Comparison of ENCODE assay signal across 10 cellular contexts in genomic region chr14:56172571-56172971, GRCh38. TPM values are rescaled to one million over a fixed set of nuclear protein-coding genes. Genes with fewer than 3 reads are reported as not detected.
DNase-seq lines count a peak whose midpoint lies in the region; ATAC-seq lines count a peak whose summit lies in the region.
"Had no signal": no experiment of that assay in that cellular context is flagged by ENCODE, and none has a peak within 500 bp of the region (broad histone marks: within the 10 kb centered on the region; RNA-seq: fewer than 3 reads in every experiment).

No MANE protein-coding gene starts in this region.

- no peaks in the 10 kb centered on the region for H3K27me3 Mint-ChIP-seq in activated naive CD4-positive, alpha-beta T cell treated with anti-CD3 and anti-CD28 coated beads, Interleukin-2, amount 50 U/mL, for 24 hours
- no peaks in the 10 kb centered on the region for H3K27me3 Mint-ChIP-seq in activated T-helper 1 cell treated with anti-CD3 and anti-CD28 coated beads, Interleukin-12 subunit alpha, Interleukin-12 subunit beta, Interleukin-2, Interleukin-4 antibody, amounts not matched to agents 30 ng/mL and 10 ng/mL and 1 ng/mL, durations not matched to agents 14 hours and 24 hours and 36 hours (ENCODE audit: insufficient read depth)

- no peak for DNase-seq in activated naive CD4-positive, alpha-beta T cell (lab: John Stamatoyannopoulos, UW)
- no peak for DNase-seq in activated T-helper 1 cell treated with anti-CD3 and anti-CD28 coated beads, Interleukin-12 subunit alpha, Interleukin-12 subunit beta, Interleukin-2, Interleukin-4 antibody, amounts not matched to agents 30 ng/mL and 10 ng/mL and 1 ng/mL, durations not matched to agents 14 hours and 24 hours and 36 hours (ENCODE audit: low spot score)
- DNase-seq in left ventricle myocardium superior, result no peak
- no peak for DNase-seq in aorta
- no peak for DNase-seq in NCI-H1694 (lab: John Stamatoyannopoulos, UW)
- DNase-seq: NCI-H1417 had no signal

- peaks cover 0 to 2% of the 10 kb centered on the region in 2 donors for H3K36me3 ChIP-seq in aorta (ENCODE audit: control insufficient read depth in 1 of 2, insufficient read depth in 2 of 2, low read length in 1 of 2)

- peaks cover 51% of the 10 kb centered on the region for H3K4me1 Mint-ChIP-seq in activated naive CD4-positive, alpha-beta T cell treated with anti-CD3 and anti-CD28 coated beads, Interleukin-2, amount 50 U/mL, for 24 hours
- H3K4me1 Mint-ChIP-seq in activated T-helper 1 cell treated with anti-CD3 and anti-CD28 coated beads, Interleukin-12 subunit alpha, Interleukin-12 subunit beta, Interleukin-2, Interleukin-4 antibody, amounts not matched to agents 30 ng/mL and 10 ng/mL and 1 ng/mL, durations not matched to agents 14 hours and 24 hours and 36 hours (ENCODE audit: low read depth), result peaks cover 58% of the 10 kb centered on the region
- H3K4me1 Mint-ChIP-seq: nephron had no signal

- H3K27me3 ChIP-seq in aorta (ENCODE audit: control insufficient read depth in 1 of 2, insufficient read depth in 2 of 2, low read length in 1 of 2), result no peaks in the 10 kb centered on the region

- peak overlapping the region; percentile 56 for H3K27ac Mint-ChIP-seq in activated naive CD4-positive, alpha-beta T cell treated with anti-CD3 and anti-CD28 coated beads, Interleukin-2, amount 50 U/mL, for 24 hours
- H3K27ac Mint-ChIP-seq in activated T-helper 1 cell treated with anti-CD3 and anti-CD28 coated beads, Interleukin-12 subunit alpha, Interleukin-12 subunit beta, Interleukin-2, Interleukin-4 antibody, amounts not matched to agents 30 ng/mL and 10 ng/mL and 1 ng/mL, durations not matched to agents 14 hours and 24 hours and 36 hours, result peak overlapping the region; percentile 80
- H3K27ac Mint-ChIP-seq: nephron had no signal

- H3K4me1 ChIP-seq in aorta (ENCODE audit: control insufficient read depth in 1 of 2, insufficient read depth in 2 of 2, low read length in 2 of 2), result peaks cover 0 to 2% of the 10 kb centered on the region in 2 donors

- peaks cover 3% of the 10 kb centered on the region for H3K9me3 Mint-ChIP-seq in activated naive CD4-positive, alpha-beta T cell treated with anti-CD3 and anti-CD28 coated beads, Interleukin-2, amount 50 U/mL, for 24 hours
- H3K9me3 Mint-ChIP-seq in activated T-helper 1 cell treated with anti-CD3 and anti-CD28 coated beads, Interleukin-12 subunit alpha, Interleukin-12 subunit beta, Interleukin-2, Interleukin-4 antibody, amounts not matched to agents 30 ng/mL and 10 ng/mL and 1 ng/mL, durations not matched to agents 14 hours and 24 hours and 36 hours, result peaks cover 9% of the 10 kb centered on the region

- intact Hi-C loops in activated T-helper 1 cell treated with anti-CD3 and anti-CD28 coated beads, Interleukin-12 subunit alpha, Interleukin-12 subunit beta, Interleukin-2, Interleukin-4 antibody, amounts not matched to agents 30 ng/mL and 10 ng/mL and 1 ng/mL, durations not matched to agents 14 hours and 24 hours and 36 hours (cut with micrococcal nuclease), result loop anchor here (2.0 to 10.0 kb wide), 4 partner anchors 22 to 168 kb away; partner anchors contain the start of gene PELI2
- intact Hi-C loops in left ventricle myocardium superior (cut with micrococcal nuclease), result no loop called here
- intact Hi-C loops in aorta (cut with DNase I), result no loop called here

- no peak overlapping the region for H3K4me3 ChIP-seq in aorta (ENCODE audit: low read length in 2 of 2)

- 27 to 29% methylated on average over 3 of the region's 3 CpGs for WGBS in aorta, 2 donors

- no peak overlapping the region for H3K27ac ChIP-seq in aorta (ENCODE audit: low read depth in 1 of 2, low read length in 2 of 2)

- peak; percentile 56 for ATAC-seq in left ventricle myocardium superior
- peak; percentile 75 for ATAC-seq in aorta (ENCODE audit: low FRiP score)
- ATAC-seq in GM18517 (IDR thresholded peaks at IDR 0.05; ENCODE audit: unreplicated experiment), result no peak
- no peak for ATAC-seq in GM18861 (IDR thresholded peaks at IDR 0.05; ENCODE audit: unreplicated experiment)

- H3K9me3 ChIP-seq in aorta (ENCODE audit: control insufficient read depth, low read length), result no peaks in the 10 kb centered on the region

- peak overlapping the region; percentile 47 for H3K4me3 Mint-ChIP-seq in activated naive CD4-positive, alpha-beta T cell treated with anti-CD3 and anti-CD28 coated beads, Interleukin-2, amount 50 U/mL, for 24 hours
- peak overlapping the region; percentile 62 for H3K4me3 Mint-ChIP-seq in activated T-helper 1 cell treated with anti-CD3 and anti-CD28 coated beads, Interleukin-12 subunit alpha, Interleukin-12 subunit beta, Interleukin-2, Interleukin-4 antibody, amounts not matched to agents 30 ng/mL and 10 ng/mL and 1 ng/mL, durations not matched to agents 14 hours and 24 hours and 36 hours
- H3K4me3 Mint-ChIP-seq: nephron had no signal

- H3K36me3 Mint-ChIP-seq in activated naive CD4-positive, alpha-beta T cell treated with anti-CD3 and anti-CD28 coated beads, Interleukin-2, amount 50 U/mL, for 24 hours, result peaks cover 2% of the 10 kb centered on the region
- peaks cover 2% of the 10 kb centered on the region for H3K36me3 Mint-ChIP-seq in activated T-helper 1 cell treated with anti-CD3 and anti-CD28 coated beads, Interleukin-12 subunit alpha, Interleukin-12 subunit beta, Interleukin-2, Interleukin-4 antibody, amounts not matched to agents 30 ng/mL and 10 ng/mL and 1 ng/mL, durations not matched to agents 14 hours and 24 hours and 36 hours (ENCODE audit: low read depth)

RNA-seq across cellular contexts. Expression of gene PELI2, which starts 54.4 kb away (rescaled TPM):
- total RNA-seq in activated T-helper 1 cell treated with anti-CD3 and anti-CD28 coated beads, Interleukin-12 subunit alpha, Interleukin-12 subunit beta, Interleukin-2, Interleukin-4 antibody, amounts not matched to agents 30 ng/mL and 10 ng/mL and 1 ng/mL, durations not matched to agents 14 hours and 24 hours and 36 hours, result 4.4 and 4.5 TPM in 2 replicates
- total RNA-seq in left ventricle myocardium superior (1.6 TPM), aorta (10 to 100 TPM; 19.7 to 22.8 TPM)
- polyA plus RNA-seq in aorta, result 1 to 10 TPM; 3.6 to 9.5 TPM

Comparison
In these comparisons a context has a peak if more than half of its experiments do, and no peak if none do; other contexts are left out.
1. ATAC-seq: peak in left ventricle myocardium superior (single experiment) and aorta (single experiment); none in GM18517 (single experiment) and GM18861 (single experiment).